8 cellular contexts compared by ENCODE assay signal in genomic region chrX:154409222-154409871, GRCh38. TPM values are rescaled to one million over a fixed set of nuclear protein-coding genes. Genes with fewer than 3 reads are reported as not detected.
DNase-seq lines count a peak whose midpoint lies in the region; ATAC-seq, FAIRE-seq and TF ChIP-seq lines count a peak whose summit lies in the region.

Gene DNASE1L1, minus strand, starts transcription at chrX:154409254. Its CDS starts 3,686 bp downstream, at chrX:154405568.

- DNase-seq in BJ (ENCODE audit: low read depth) (peak; percentile 42), RCC 7860 (ENCODE audit: low spot score) (peak; percentile 84), chondrocyte (ENCODE audit: low spot score) (no peak), left colon (peak; percentile 86 to 93), DMS153 treated with DMSO at 0.1 percent for 48 hours (lab: John Stamatoyannopoulos, UW; ENCODE audit: unreplicated experiment) (no peak), putamen (ENCODE audit: low spot score) (no peak)
- peak in 1 of 2 donors; percentile 31 for DNase-seq in stimulated activated naive CD8-positive, alpha-beta T cell treated with anti-CD3 and anti-CD28 coated beads, Interleukin-15, amount 100 ng/mL, for 72 hours

- H3K36me3 Mint-ChIP-seq in chondrocyte (ENCODE audit: low read depth) = peaks cover 3% of the 10 kb centered on the region

- POLR2A ChIA-PET in BJ (lab: Charles Lee) = no interaction called here

- H3K4me3 Mint-ChIP-seq in chondrocyte (ENCODE audit: unreplicated experiment) = peak within 1 kb of the TSS; percentile 82
- peak within 1 kb of the TSS; percentile 77 to 81 for H3K4me3 Mint-ChIP-seq in stimulated activated naive CD8-positive, alpha-beta T cell treated with anti-CD3 and anti-CD28 coated beads, Interleukin-15, amount 100 ng/mL, for 72 hours

- intact Hi-C loops in left colon (cut with DNase I, micrococcal nuclease) = no loop called here

- TF ChIP-seq CTCF in BJ (IDR thresholded peaks at IDR 0.05; ENCODE audit: insufficient read depth, low read depth, low read length) (no peak), chondrocyte (IDR thresholded peaks at IDR 0.05) (no peak)

- peak within 1 kb of the TSS; percentile 43 for H3K4me3 ChIP-seq in BJ (ENCODE audit: low read depth, low read length)

- peaks cover 19% of the 10 kb centered on the region for H3K4me1 Mint-ChIP-seq in chondrocyte (ENCODE audit: low read depth)
- peaks cover 27% of the 10 kb centered on the region for H3K4me1 Mint-ChIP-seq in stimulated activated naive CD8-positive, alpha-beta T cell treated with anti-CD3 and anti-CD28 coated beads, Interleukin-15, amount 100 ng/mL, for 72 hours

- H3K27me3 Mint-ChIP-seq in chondrocyte (ENCODE audit: low read depth) = no peaks in the 10 kb centered on the region
- H3K27me3 Mint-ChIP-seq in stimulated activated naive CD8-positive, alpha-beta T cell treated with anti-CD3 and anti-CD28 coated beads, Interleukin-15, amount 100 ng/mL, for 72 hours = no peaks in the 10 kb centered on the region

- FAIRE-seq in RCC 7860 (lab: Jason Lieb, UNC) = peak; percentile 93

- H3K27me3 ChIP-seq in BJ (ENCODE audit: control insufficient read depth, insufficient read depth, low read length) = no peaks in the 10 kb centered on the region

- peak; percentile 59 for ATAC-seq in GM21447 (IDR thresholded peaks at IDR 0.05; ENCODE audit: unreplicated experiment)
- peak; percentile 83 for ATAC-seq in left colon
- peak; percentile 25 for ATAC-seq in stimulated activated naive CD8-positive, alpha-beta T cell treated with anti-CD3 and anti-CD28 coated beads, Interleukin-15, amount 100 ng/mL, for 72 hours

- H3K27ac Mint-ChIP-seq in chondrocyte (ENCODE audit: unreplicated experiment) = peak within 1 kb of the TSS; percentile 87
- peak within 1 kb of the TSS; percentile 90 to 92 for H3K27ac Mint-ChIP-seq in stimulated activated naive CD8-positive, alpha-beta T cell treated with anti-CD3 and anti-CD28 coated beads, Interleukin-15, amount 100 ng/mL, for 72 hours

- no peaks in the 10 kb centered on the region for H3K9me3 Mint-ChIP-seq in chondrocyte (ENCODE audit: low read depth)
- H3K9me3 Mint-ChIP-seq in stimulated activated naive CD8-positive, alpha-beta T cell treated with anti-CD3 and anti-CD28 coated beads, Interleukin-15, amount 100 ng/mL, for 72 hours = no peaks in the 10 kb centered on the region

- CTCF ChIA-PET in BJ (lab: Yijun Ruan, JAX) = interaction anchor here (1.3 to 1.7 kb wide), 3 partner anchors 10 to 118 kb away, joined by 4 to 7 read pairs (median 7); partner anchors contain the start of genes RPL10 and SLC10A3

- no peaks in the 10 kb centered on the region; the same call in 1 of the 2 replicates for H3K36me3 ChIP-seq in BJ (ENCODE audit: control insufficient read depth, insufficient read depth, low read length)

RNA-seq across cellular contexts. Expression of gene DNASE1L1, which starts in this region (rescaled TPM):
- polyA plus RNA-seq in BJ (2011; rRNA removed) = 50.3 and 63.5 TPM in 2 replicates
- polyA minus RNA-seq in BJ (2011; rRNA and poly(A)+ RNA removed) = 32.3 and 43.5 TPM in 2 replicates
- total RNA-seq in chondrocyte (39.4 to 44.5 TPM (median 40.8 TPM) in 3 replicates), left colon (10 to 100 TPM; 23.4 to 26.8 TPM)

Comparison
In these comparisons a context has a peak if more than half of its experiments do, and no peak if none do; other contexts are left out.
1. DNase-seq: peak in BJ (single experiment), RCC 7860 (single experiment) and left colon (2 of 2); none in chondrocyte (single experiment), DMS153 treated with DMSO at 0.1 percent for 48 hours (single experiment) and putamen (single experiment).
2. ATAC-seq: peak in every context shown above with its lines; median percentile 83 in left colon; 59 in GM21447; 25 in stimulated activated naive CD8-positive, alpha-beta T cell treated with anti-CD3 and anti-CD28 coated beads, Interleukin-15, amount 100 ng/mL, for 72 hours.